Comparison of ENCODE assay signal across 35 cellular contexts in genomic region chr7:139944248-139944647, GRCh38.
"Had no signal": no experiment of that assay in that cellular context is flagged by ENCODE, and none has a peak within 500 bp of the region (broad histone marks: within the 10 kb centered on the region; RNA-seq: fewer than 3 reads in every experiment).

No MANE protein-coding gene starts in this region.

- H3K9ac ChIP-seq: SK-N-SH had no signal

- H3K27me3 ChIP-seq: adrenal gland, body of pancreas, breast epithelium had no signal

- H3K4me1 ChIP-seq: adrenal gland, body of pancreas, breast epithelium, SJSA1 had no signal

- FAIRE-seq: astrocyte, TTC549 had no signal

- H3K27ac Mint-ChIP-seq: activated CD4-positive, alpha-beta T cell treated with anti-CD3 and anti-CD28 coated beads for 36 hours; activated CD4-positive, alpha-beta T cell treated with anti-CD3 and anti-CD28 coated beads, Interleukin-2, amount 10 ng/mL, durations not matched to agents 7 days and 5 days; activated CD8-positive, alpha-beta T cell treated with anti-CD3 and anti-CD28 coated beads, Interleukin-2, amount 10 ng/mL, durations not matched to agents 7 days and 5 days; activated naive CD4-positive, alpha-beta T cell treated with anti-CD3 and anti-CD28 coated beads for 36 hours; activated naive CD4-positive, alpha-beta T cell treated with anti-CD3 and anti-CD28 coated beads, Interleukin-2, amount 50 U/mL, for 72 hours; activated T-cell treated with anti-CD3 and anti-CD28 coated beads, Interleukin-2, amount 50 U/mL, for 24 hours; T-helper 1 cell treated with Interleukin-12 subunit alpha and Interleukin-12 subunit beta and Interleukin-4 antibody, amounts not matched to agents 30 μg/mL and 1 μg/mL, for 36 hours; T-helper 2 cell treated with Interferon-gamma antibody and Interleukin-4, amounts not matched to agents 5 μg/mL and 100 μg/mL, for 36 hours; WTC11 had no signal

- H3K9me3 ChIP-seq: adrenal gland, body of pancreas, SK-N-SH had no signal

- DNase-seq: activated CD4-positive, alpha-beta T cell treated with anti-CD3 and anti-CD28 coated beads for 36 hours; activated CD4-positive, alpha-beta T cell treated with anti-CD3 and anti-CD28 coated beads, Interleukin-2, amount 10 ng/mL, durations not matched to agents 7 days and 5 days; activated CD4-positive, alpha-beta T cell treated with anti-CD3 and anti-CD28 coated beads, Interleukin-2, amount 50 U/mL, for 48 hours; activated CD8-positive, alpha-beta T cell treated with anti-CD3 and anti-CD28 coated beads, Interleukin-2, amount 10 ng/mL, durations not matched to agents 7 days and 5 days; activated gamma-delta T cell treated with Interleukin-2 at 50 U/mL for 16 hours; activated naive CD4-positive, alpha-beta T cell treated with anti-CD3 and anti-CD28 coated beads for 36 hours; activated T-cell treated with anti-CD3 and anti-CD28 coated beads, Interleukin-2, amount 50 U/mL, for 24 hours; adrenal gland; body of pancreas; caudate nucleus; cerebellar nuclear complex; KBM-7; NCI-H1048; NCI-H1105 treated with DMSO at 0.1 percent for 48 hours; NCI-H1436; NCI-H1694 treated with DMSO at 0.1 percent for 48 hours; NCI-H2029; NCI-H2171 treated with DMSO at 0.1 percent for 48 hours; NCI-H2227 treated with DMSO at 0.1 percent for 48 hours; NCI-H446; NCI-H510A treated with DMSO at 0.1 percent for 48 hours; NCI-H526 treated with DMSO at 0.1 percent for 48 hours; NCI-H774; SHP77; SK-N-SH had no signal

- H3K36me3 ChIP-seq: adrenal gland, breast epithelium, SJSA1 had no signal

- H3K4me3 ChIP-seq: adrenal gland, body of pancreas, breast epithelium, SJSA1 had no signal

- H3K4me3 Mint-ChIP-seq: activated CD4-positive, alpha-beta T cell treated with anti-CD3 and anti-CD28 coated beads for 36 hours; activated CD4-positive, alpha-beta T cell treated with anti-CD3 and anti-CD28 coated beads, Interleukin-2, amount 10 ng/mL, durations not matched to agents 7 days and 5 days; activated CD8-positive, alpha-beta T cell treated with anti-CD3 and anti-CD28 coated beads, Interleukin-2, amount 10 ng/mL, durations not matched to agents 7 days and 5 days; activated naive CD4-positive, alpha-beta T cell treated with anti-CD3 and anti-CD28 coated beads for 36 hours; activated T-cell treated with anti-CD3 and anti-CD28 coated beads, Interleukin-2, amount 50 U/mL, for 24 hours; T-helper 1 cell treated with Interleukin-12 subunit alpha and Interleukin-12 subunit beta and Interleukin-4 antibody, amounts not matched to agents 30 μg/mL and 1 μg/mL, for 36 hours; T-helper 2 cell treated with Interferon-gamma antibody and Interleukin-4, amounts not matched to agents 5 μg/mL and 100 μg/mL, for 36 hours; WTC11 had no signal

- ATAC-seq: activated CD4-positive, alpha-beta T cell treated with anti-CD3 and anti-CD28 coated beads for 36 hours; activated CD4-positive, CD25-positive, alpha-beta regulatory T cell treated with anti-CD3 and anti-CD28 coated beads, Interleukin-2, amount 50 U/mL, for 24 hours; activated CD8-positive, alpha-beta T cell treated with anti-CD3 and anti-CD28 coated beads, Interleukin-2, amount 10 ng/mL, durations not matched to agents 7 days and 5 days; activated naive CD4-positive, alpha-beta T cell treated with anti-CD3 and anti-CD28 coated beads, Interleukin-2, amount 50 U/mL, for 72 hours; body of pancreas; Panc1; WTC11 had no signal

- H3K4me2 ChIP-seq: SK-N-SH had no signal

- H3K27ac ChIP-seq: adrenal gland, body of pancreas, breast epithelium, SJSA1 had no signal
